Comparison of ENCODE assay signal across 24 cellular contexts in genomic region chr6:157265630-157266029, GRCh38. TPM values are rescaled to one million over a fixed set of nuclear protein-coding genes. Genes with fewer than 3 reads are reported as not detected.
DNase-seq lines count a peak whose midpoint lies in the region; ATAC-seq and TF ChIP-seq lines count a peak whose summit lies in the region.
"Had no signal": no experiment of that assay in that cellular context is flagged by ENCODE, and none has a peak within 500 bp of the region (broad histone marks: within the 10 kb centered on the region; RNA-seq: fewer than 3 reads in every experiment).

No MANE protein-coding gene starts in this region.

- H3K4me1 Mint-ChIP-seq in CD8-positive, alpha-beta T cell (ENCODE audit: low read depth): no peaks in the 10 kb centered on the region

- POLR2A ChIA-PET in CD8-positive, alpha-beta T cell (lab: Charles Lee): no interaction called here

- no peak overlapping the region for H3K27ac Mint-ChIP-seq in CD8-positive, alpha-beta T cell
- H3K27ac Mint-ChIP-seq: dendritic cell treated with granulocyte-macrophage colony-stimulating factor and Interleukin-4, amounts not matched to agents 40 ng/mL and 50 ng/mL, for 4 days; naive B cell; WTC11 had no signal

- ATAC-seq in RWPE2 (ENCODE audit: low read depth) (no peak), HG03439 (IDR thresholded peaks at IDR 0.05; ENCODE audit: unreplicated experiment) (no peak)
- no peak for ATAC-seq in CD8-positive, alpha-beta T cell
- ATAC-seq: left colon, SK-N-SH treated with all-trans-retinoic acid at 6 μM for 48 hours, WTC11 had no signal

- no peaks in the 10 kb centered on the region for H3K27me3 ChIP-seq in RWPE2 (ENCODE audit: insufficient read depth, poor library complexity, severe bottlenecking)
- no peaks in the 10 kb centered on the region for H3K27me3 ChIP-seq in spleen (replicated peaks in 1 of 7)
- H3K27me3 ChIP-seq in CD8-positive, alpha-beta T cell (ENCODE audit: insufficient read depth, low read length): no peaks in the 10 kb centered on the region
- H3K27me3 ChIP-seq: adrenal gland had no signal

- no peaks in the 10 kb centered on the region for H3K9me3 ChIP-seq in RWPE2 (ENCODE audit: severe bottlenecking)
- no peaks in the 10 kb centered on the region for H3K9me3 ChIP-seq in spleen
- H3K9me3 ChIP-seq in CD8-positive, alpha-beta T cell (ENCODE audit: low read length): no peaks in the 10 kb centered on the region
- H3K9me3 ChIP-seq: adrenal gland had no signal

- no peaks in the 10 kb centered on the region for H3K36me3 Mint-ChIP-seq in CD8-positive, alpha-beta T cell
- H3K36me3 Mint-ChIP-seq: CD4-positive, alpha-beta memory T cell; naive B cell had no signal

- 65 to 99% (median 86%) methylated on average over 6 of the region's 6 CpGs for WGBS in spleen, 5 donors

- no peak overlapping the region for H3K4me3 Mint-ChIP-seq in CD8-positive, alpha-beta T cell
- H3K4me3 Mint-ChIP-seq: dendritic cell treated with granulocyte-macrophage colony-stimulating factor and Interleukin-4, amounts not matched to agents 40 ng/mL and 50 ng/mL, for 4 days; naive B cell; WTC11 had no signal

- H3K9me3 Mint-ChIP-seq in CD8-positive, alpha-beta T cell: peaks cover 6% of the 10 kb centered on the region

- H3K36me3 ChIP-seq in RWPE2 (ENCODE audit: low read depth) (no peaks in the 10 kb centered on the region), spleen (no peaks in the 10 kb centered on the region)
- no peaks in the 10 kb centered on the region for H3K36me3 ChIP-seq in CD8-positive, alpha-beta T cell (ENCODE audit: insufficient read depth, low read length)
- H3K36me3 ChIP-seq: adrenal gland had no signal

- CTCF ChIA-PET in CD8-positive, alpha-beta T cell (lab: Charles Lee): interaction anchor here (0.9 to 1.0 kb wide), 2 partner anchors 9 kb away, joined by 3 to 4 read pairs; no protein-coding TSS in a partner anchor

- H3K4me1 ChIP-seq in RWPE2 (ENCODE audit: insufficient read depth, poor library complexity, severe bottlenecking) (no peaks in the 10 kb centered on the region), spleen (peaks cover 2 to 34% (median 14%) of the 10 kb centered on the region in 6 donors)
- no peaks in the 10 kb centered on the region for H3K4me1 ChIP-seq in CD8-positive, alpha-beta T cell (ENCODE audit: insufficient read depth, low read length)

- intact Hi-C loops in spleen (cut with DNase I; ENCODE audit: low total_unique reads): no loop called here
- intact Hi-C loops in CD8-positive, alpha-beta T cell (cut with DNase I, micrococcal nuclease): no loop called here

- DNase-seq in NCI-H1417 (lab: John Stamatoyannopoulos, UW) (peak in 2 of 3 experiments; percentile 30 to 59), NCI-H1417 treated with DMSO at 0.1 percent for 48 hours (lab: John Stamatoyannopoulos, UW) (no peak), NCI-H2029 (lab: John Stamatoyannopoulos, UW) (peak; percentile 74), RWPE2 (ENCODE audit: low spot score) (peak; percentile 19), spleen (peak; percentile 32), amniotic stem cell (lab: John Stamatoyannopoulos, UW) (no peak)
- DNase-seq in CD8-positive, alpha-beta T cell: no peak
- DNase-seq: 8988T; activated gamma-delta T cell treated with Interleukin-2 at 50 U/mL for 16 hours; adrenal gland; CD4-positive, alpha-beta memory T cell; KG1; left colon; mesendoderm; naive B cell; NCI-H226; retina; stimulated activated CD4-positive, alpha-beta T cell treated with anti-CD3 and anti-CD28 coated beads, Interleukin-4, amount 100 ng/mL, for 24 hours; stimulated activated naive CD4-positive, alpha-beta T cell treated with Interleukin-2 at 50 U/mL for 16 hours; T-helper 9 cell had no signal

- H3K27ac ChIP-seq in RWPE2 (ENCODE audit: poor library complexity, severe bottlenecking) (no peak overlapping the region), spleen (peak overlapping the region in 2 of 8 donors; percentile 5 to 17)
- H3K27ac ChIP-seq in CD8-positive, alpha-beta T cell (ENCODE audit: low read depth, low read length): no peak overlapping the region
- H3K27ac ChIP-seq: adrenal gland had no signal

- H3K4me3 ChIP-seq in RWPE2 (ENCODE audit: severe bottlenecking): no peak overlapping the region
- no peak overlapping the region for H3K4me3 ChIP-seq in spleen
- H3K4me3 ChIP-seq in CD8-positive, alpha-beta T cell (ENCODE audit: low read depth, low read length): no peak overlapping the region
- H3K4me3 ChIP-seq: adrenal gland had no signal

- TF ChIP-seq CTCF in RWPE2 (IDR thresholded peaks at IDR 0.05; ENCODE audit: poor library complexity, severe bottlenecking): no peak
- TF ChIP-seq CTCF in spleen (IDR thresholded peaks at IDR 0.05 in 8 of 11, conservative IDR thresholded peaks at IDR 0.05 in 3 of 11): no peak
- no peak for TF ChIP-seq CTCF in CD8-positive, alpha-beta T cell (IDR thresholded peaks at IDR 0.05)

- H3K27me3 Mint-ChIP-seq in CD8-positive, alpha-beta T cell (ENCODE audit: low read depth): peaks cover 2% of the 10 kb centered on the region

- TF ChIP-seq POLR2A in spleen (IDR thresholded peaks at IDR 0.05): no peak

RNA-seq across cellular contexts. Expression of gene TMEM242, which starts 57.7 kb away (rescaled TPM):
- total RNA-seq in spleen: 10 to 100 TPM in 3 of 7 donors, 1 to 10 TPM in 4; 5.6 to 16.0 (median 9.2) TPM
- 1 to 10 TPM; 3.7 to 6.7 (median 5.8) TPM for polyA plus RNA-seq in spleen
- 10 to 100 TPM; 13.8 to 14.0 TPM for total RNA-seq in CD8-positive, alpha-beta T cell

Comparison
In these comparisons a context has a peak if more than half of its experiments do, and no peak if none do; other contexts are left out.
1. DNase-seq: peak in NCI-H1417 (2 of 3), NCI-H2029 (single experiment), RWPE2 (single experiment) and spleen (single experiment); none in NCI-H1417 treated with DMSO at 0.1 percent for 48 hours (single experiment), CD8-positive, alpha-beta T cell (0 of 7) and amniotic stem cell (single experiment).